12 cellular contexts compared by ENCODE assay signal in genomic region chr11:131217313-131218297, GRCh38.
A peak's percentile ranks its signal among the peaks of the same experiment; 100 is the strongest.
DNase-seq lines count a peak whose midpoint lies in the region; ATAC-seq and TF ChIP-seq lines count a peak whose summit lies in the region.
"Had no signal": no experiment of that assay in that cellular context is flagged by ENCODE, and none has a peak within 500 bp of the region (broad histone marks: within the 10 kb centered on the region; RNA-seq: fewer than 3 reads in every experiment).

No MANE protein-coding gene starts in this region.

- H2BK120ac ChIP-seq in mesenchymal stem cell (ENCODE audit: low read depth, low read length) = no peak overlapping the region

- no peaks in the 10 kb centered on the region for H3K79me1 ChIP-seq in mesenchymal stem cell (replicated peaks; ENCODE audit: low read length, poor library complexity, severe bottlenecking)

- H2BK5ac ChIP-seq in mesenchymal stem cell (ENCODE audit: low read depth, low read length, poor library complexity, severe bottlenecking) = no peak overlapping the region

- no peak overlapping the region for H3K4me2 ChIP-seq in mesenchymal stem cell (ENCODE audit: low read length, poor library complexity, severe bottlenecking)

- no peaks in the 10 kb centered on the region for H3K36me3 ChIP-seq in mesenchymal stem cell (ENCODE audit: control insufficient read depth in 1 of 2, insufficient read depth in 2 of 2, low read depth in 1 of 2, low read length in 2 of 2)
- H3K36me3 ChIP-seq: tibial nerve had no signal

- H2AK5ac ChIP-seq in mesenchymal stem cell (ENCODE audit: low read length, severe bottlenecking) = no peak overlapping the region

- no peak overlapping the region for H3K4ac ChIP-seq in mesenchymal stem cell (ENCODE audit: low read depth in 1 of 2, low read length in 2 of 2)

- no peaks in the 10 kb centered on the region for H3K4me1 ChIP-seq in mesenchymal stem cell (ENCODE audit: control insufficient read depth, insufficient read depth, low read depth, low read length)
- H3K4me1 ChIP-seq: tibial nerve had no signal

- peaks cover 0 to 18% of the 10 kb centered on the region in 2 experiments for H3K27me3 ChIP-seq in mesenchymal stem cell (ENCODE audit: control insufficient read depth in 1 of 2, insufficient read depth in 1 of 2, low read length in 2 of 2)
- H3K27me3 ChIP-seq: tibial nerve had no signal

- H4K8ac ChIP-seq in mesenchymal stem cell (ENCODE audit: low read length) = no peak overlapping the region

- no peak overlapping the region for H3K4me3 ChIP-seq in epithelial cell of esophagus (ENCODE audit: low read length)
- H3K4me3 ChIP-seq in retinal pigment epithelial cell (ENCODE audit: low read length) = no peak overlapping the region
- H3K4me3 ChIP-seq in mesenchymal stem cell (ENCODE audit: insufficient read depth in 1 of 2, low read depth in 1 of 2, low read length in 2 of 2) = no peak overlapping the region
- H3K4me3 ChIP-seq: tibial nerve had no signal

- no peak overlapping the region for H3K9ac ChIP-seq in mesenchymal stem cell (ENCODE audit: low read length)

- no peak overlapping the region for H4K91ac ChIP-seq in mesenchymal stem cell (ENCODE audit: low read length)

- no peak overlapping the region for H3K23ac ChIP-seq in mesenchymal stem cell (ENCODE audit: low read length in 2 of 2)

- TF ChIP-seq CTCF in epithelial cell of esophagus (IDR thresholded peaks at IDR 0.05; ENCODE audit: insufficient read depth, low read depth, low read length, missing control alignments) = peak; percentile 46
- peak; percentile 31 for TF ChIP-seq CTCF in retinal pigment epithelial cell (conservative IDR thresholded peaks at IDR 0.05; ENCODE audit: low read depth, low read length)

- H3K18ac ChIP-seq in mesenchymal stem cell (ENCODE audit: low read depth in 1 of 2, low read length in 2 of 2) = no peak overlapping the region

- ATAC-seq in HG02642 (IDR thresholded peaks at IDR 0.05; ENCODE audit: poor library complexity, unreplicated experiment) (no peak), HG03039 (IDR thresholded peaks at IDR 0.05; ENCODE audit: unreplicated experiment) (no peak)

- H2BK15ac ChIP-seq in mesenchymal stem cell (ENCODE audit: low read depth, poor library complexity, severe bottlenecking) = no peak overlapping the region

- no peak overlapping the region for H3K27ac ChIP-seq in mesenchymal stem cell (ENCODE audit: low read length, poor library complexity, severe bottlenecking)
- H3K27ac ChIP-seq: tibial nerve had no signal

- no peaks in the 10 kb centered on the region for H3K9me3 ChIP-seq in mesenchymal stem cell (ENCODE audit: control insufficient read depth, low read length)
- H3K9me3 ChIP-seq: tibial nerve had no signal

- no peak overlapping the region for H3K14ac ChIP-seq in mesenchymal stem cell (ENCODE audit: low read length in 2 of 2)

- H2BK12ac ChIP-seq in mesenchymal stem cell (ENCODE audit: low read length in 2 of 2) = no peak overlapping the region

- no peak overlapping the region for H2AFZ ChIP-seq in mesenchymal stem cell (ENCODE audit: low read depth, low read length)

- 41% methylated on average over 6 of the region's 8 CpGs for WGBS in mesenchymal stem cell

- DNase-seq in NCI-H82 (lab: John Stamatoyannopoulos, UW) = peak; percentile 57
- DNase-seq in NCI-H82 treated with DMSO at 0.1 percent for 48 hours (lab: John Stamatoyannopoulos, UW; ENCODE audit: unreplicated experiment) = no peak
- peak; percentile 7 for DNase-seq in NAMALWA (ENCODE audit: low spot score)
- peak; percentile 34 for DNase-seq in epithelial cell of esophagus (ENCODE audit: low read depth)
- no peak for DNase-seq in retinal pigment epithelial cell (ENCODE audit: low read depth)
- DNase-seq in mesenchymal stem cell = no peak
- DNase-seq: 8988T; NK-92 treated with Interleukin-12 subunit alpha and Interleukin-12 subunit beta, amount 100 ng/mL, for 24 hours; stimulated activated CD4-positive, alpha-beta T cell treated with anti-CD3 and anti-CD28 coated beads, Interleukin-4, amount 100 ng/mL, for 24 hours had no signal

Comparison
In these comparisons a context has a peak if more than half of its experiments do, and no peak if none do; other contexts are left out.
1. DNase-seq: peak in NCI-H82 (single experiment), NAMALWA (single experiment) and epithelial cell of esophagus (single experiment); none in NCI-H82 treated with DMSO at 0.1 percent for 48 hours (single experiment), retinal pigment epithelial cell (single experiment) and mesenchymal stem cell (single experiment).